ENCODE assay signal across 1 cellular context in genomic region chr6:52733172-52733571, GRCh38.
TF ChIP-seq lines count a peak whose summit lies in the region.

No MANE protein-coding gene starts in this region.

TF ChIP-seq in H1, 55 proteins besides CTCF, POLR2A, EP300 and RAD21:
- TF ChIP-seq NANOG (IDR thresholded peaks at IDR 0.05; ENCODE audit: insufficient read depth, low read depth, low read length, poor library complexity, severe bottlenecking), result no peak
- no peak for TF ChIP-seq SIN3A (conservative IDR thresholded peaks at IDR 0.05 in 1 of 2, IDR thresholded peaks at IDR 0.05 in 1 of 2; ENCODE audit: low read depth in 1 of 2, low read length in 2 of 2)
- no peak for TF ChIP-seq PHF8 (conservative IDR thresholded peaks at IDR 0.05; ENCODE audit: low read depth, low read length)
- TF ChIP-seq CEBPB (IDR thresholded peaks at IDR 0.05; ENCODE audit: low read depth, low read length), result no peak
TF ChIP-seq in H1: peak in this region for 0.
